In the genomic region with DNA sequence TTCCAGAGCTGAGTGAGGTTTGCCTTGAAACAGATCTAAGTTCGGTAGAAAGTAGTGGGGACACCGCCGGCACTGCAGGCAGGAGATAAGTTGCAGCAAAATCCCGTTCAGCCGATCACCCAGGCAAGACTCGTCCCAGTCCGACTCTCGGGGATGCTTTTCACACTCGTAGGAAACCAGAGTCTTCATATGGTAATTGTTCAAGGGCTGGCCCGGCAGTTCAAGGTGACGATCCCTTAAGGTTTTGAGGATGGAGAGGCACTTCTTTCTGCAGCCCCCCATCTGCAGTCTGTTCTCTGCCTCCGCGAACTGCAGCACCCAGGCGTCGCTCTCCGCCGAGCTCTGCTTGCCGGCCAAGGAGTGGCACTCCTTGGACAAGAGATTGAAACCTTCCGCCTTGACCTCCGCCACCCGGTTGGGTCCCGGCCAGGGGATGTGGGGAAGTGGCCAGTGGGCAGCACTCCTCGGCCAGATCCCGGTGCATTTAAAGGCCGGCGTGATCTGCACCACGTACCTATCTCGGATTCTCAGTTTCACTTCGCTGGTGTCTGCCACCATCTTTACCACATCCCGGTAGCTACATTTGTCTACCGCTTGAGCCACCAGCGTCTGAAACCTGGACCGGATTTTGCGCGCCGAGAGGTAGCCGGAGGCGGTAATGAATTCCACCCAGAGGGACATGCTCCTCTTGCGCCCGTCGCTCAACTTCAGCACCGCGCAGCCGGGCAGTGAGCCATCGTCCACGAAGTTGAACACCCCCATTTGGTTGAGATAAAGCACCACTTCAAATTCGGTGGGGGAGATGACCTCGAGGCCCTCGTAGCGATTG, we compare ENCODE assay signal across 8 cellular contexts. TPM values are rescaled to one million over a fixed set of nuclear protein-coding genes. Genes with fewer than 3 reads are reported as not detected.
DNase-seq lines count a peak whose midpoint lies in the region; ATAC-seq, FAIRE-seq and TF ChIP-seq lines count a peak whose summit lies in the region.

No MANE protein-coding gene starts in this region.

- CTCF ChIA-PET in activated CD4-positive, alpha-beta memory T cell treated with anti-CD3 and anti-CD28 coated beads, Interleukin-2, amount 10 ng/mL, durations not matched to agents 7 days and 5 days (lab: Charles Lee): no interaction called here
- CTCF ChIA-PET in GM10248 (lab: Yijun Ruan, JAX): no interaction called here

- no peak overlapping the region for H3K27ac Mint-ChIP-seq in activated CD4-positive, alpha-beta memory T cell treated with anti-CD3 and anti-CD28 coated beads, Interleukin-2, amount 10 ng/mL, durations not matched to agents 7 days and 5 days

- peak; percentile 52 for DNase-seq in activated CD8-positive, alpha-beta memory T cell treated with anti-CD3 and anti-CD28 coated beads, Interleukin-2, amount 50 U/mL, for 48 hours
- DNase-seq in activated CD8-positive, alpha-beta memory T cell treated with anti-CD3 and anti-CD28 coated beads, Interleukin-2, amount 50 U/mL, for 4 hours: no peak
- DNase-seq in activated CD4-positive, alpha-beta memory T cell treated with anti-CD3 and anti-CD28 coated beads, Interleukin-2, amount 10 ng/mL, durations not matched to agents 7 days and 5 days: no peak
- DNase-seq in left cardiac atrium (peak; percentile 35), posterior vena cava (ENCODE audit: low spot score) (peak; percentile 74), GM19239 (ENCODE audit: insufficient read length, low spot score) (no peak), GM10248 (ENCODE audit: extremely low spot score) (no peak)

- peaks cover 9% of the 10 kb centered on the region for H3K36me3 Mint-ChIP-seq in activated CD4-positive, alpha-beta memory T cell treated with anti-CD3 and anti-CD28 coated beads, Interleukin-2, amount 10 ng/mL, durations not matched to agents 7 days and 5 days (ENCODE audit: low read depth)

- intact Hi-C loops in left cardiac atrium (cut with DNase I): no loop called here
- intact Hi-C loops in posterior vena cava (cut with DNase I): loop anchor here in 1 of 2 donors (10.0 kb wide), 1 partner anchor 479 kb away; no protein-coding TSS in a partner anchor

- ATAC-seq in left cardiac atrium (peak; percentile 16 to 32), GM18870 (IDR thresholded peaks at IDR 0.05; ENCODE audit: unreplicated experiment) (no peak)

- peak overlapping the region; percentile 66 for H3K4me3 Mint-ChIP-seq in activated CD4-positive, alpha-beta memory T cell treated with anti-CD3 and anti-CD28 coated beads, Interleukin-2, amount 10 ng/mL, durations not matched to agents 7 days and 5 days

- peaks cover 20% of the 10 kb centered on the region for H3K4me1 Mint-ChIP-seq in activated CD4-positive, alpha-beta memory T cell treated with anti-CD3 and anti-CD28 coated beads, Interleukin-2, amount 10 ng/mL, durations not matched to agents 7 days and 5 days

- H3K27me3 Mint-ChIP-seq in activated CD4-positive, alpha-beta memory T cell treated with anti-CD3 and anti-CD28 coated beads, Interleukin-2, amount 10 ng/mL, durations not matched to agents 7 days and 5 days: peaks cover 68% of the 10 kb centered on the region

- FAIRE-seq in GM19239 (lab: Jason Lieb, UNC): no peak

- no peak for TF ChIP-seq CTCF in GM10248 (IDR thresholded peaks at IDR 0.05; ENCODE audit: control extremely low read depth, extremely low read depth, low read depth, missing control alignments)

- H3K9me3 Mint-ChIP-seq in activated CD4-positive, alpha-beta memory T cell treated with anti-CD3 and anti-CD28 coated beads, Interleukin-2, amount 10 ng/mL, durations not matched to agents 7 days and 5 days: no peaks in the 10 kb centered on the region

- POLR2A ChIA-PET in activated CD4-positive, alpha-beta memory T cell treated with anti-CD3 and anti-CD28 coated beads, Interleukin-2, amount 10 ng/mL, durations not matched to agents 7 days and 5 days (lab: Charles Lee): no interaction called here
- POLR2A ChIA-PET in GM10248 (lab: Yijun Ruan, JAX): no interaction called here

RNA-seq across cellular contexts. Expression of a gene that starts 1.1 kb away (rescaled TPM):
- total RNA-seq in activated CD4-positive, alpha-beta memory T cell treated with anti-CD3 and anti-CD28 coated beads, Interleukin-2, amount 10 ng/mL, durations not matched to agents 7 days and 5 days: not detected
- under 1 TPM; 0.24 to 0.29 TPM for total RNA-seq in left cardiac atrium
- total RNA-seq in posterior vena cava: under 1 TPM; 0.14 to 0.46 TPM

Comparison
In these comparisons a context has a peak if more than half of its experiments do, and no peak if none do; other contexts are left out.
1. DNase-seq: peak in activated CD8-positive, alpha-beta memory T cell treated with anti-CD3 and anti-CD28 coated beads, Interleukin-2, amount 50 U/mL, for 48 hours (single experiment), left cardiac atrium (single experiment) and posterior vena cava (single experiment); none in activated CD8-positive, alpha-beta memory T cell treated with anti-CD3 and anti-CD28 coated beads, Interleukin-2, amount 50 U/mL, for 4 hours (single experiment), activated CD4-positive, alpha-beta memory T cell treated with anti-CD3 and anti-CD28 coated beads, Interleukin-2, amount 10 ng/mL, durations not matched to agents 7 days and 5 days (single experiment), GM19239 (single experiment) and GM10248 (single experiment).